23 cellular contexts compared by ENCODE assay signal in genomic region chr3:43962043-43962442, GRCh38.
DNase-seq lines count a peak whose midpoint lies in the region; ATAC-seq, FAIRE-seq and TF ChIP-seq lines count a peak whose summit lies in the region.
"Had no signal": no experiment of that assay in that cellular context is flagged by ENCODE, and none has a peak within 500 bp of the region (broad histone marks: within the 10 kb centered on the region; RNA-seq: fewer than 3 reads in every experiment).

No MANE protein-coding gene starts in this region.

- no peaks in the 10 kb centered on the region; the same call in 1 of the 2 replicates for H3K9me2 ChIP-seq in GM23338 (ENCODE audit: insufficient read depth)

- FAIRE-seq in HTR-8/SVneo (lab: Jason Lieb, UNC), result no peak
- FAIRE-seq: A549, D721Med, G401.6, GM12891, GM19239 had no signal

- intact Hi-C loops in activated CD4-positive, alpha-beta T cell treated with anti-CD3 and anti-CD28 coated beads, Interleukin-2, amount 10 ng/mL, durations not matched to agents 24 days and 14 days (cut with micrococcal nuclease), result no loop called here

- ATAC-seq in GM23338, result no peak
- ATAC-seq: A549; CD8-positive, alpha-beta T cell had no signal

- no peaks in the 10 kb centered on the region for H3K36me3 ChIP-seq in GM23338 (ENCODE audit: insufficient read depth)
- H3K36me3 ChIP-seq: BLaER1 treated with 17β-estradiol and CSF1 and Interleukin-3, amounts not matched to agents 10 nM and 100 nM had no signal

- no peaks in the 10 kb centered on the region for H3K9me3 Mint-ChIP-seq in activated CD4-positive, alpha-beta T cell treated with anti-CD3 and anti-CD28 coated beads, Interleukin-2, amount 10 ng/mL, durations not matched to agents 24 days and 14 days
- no peaks in the 10 kb centered on the region; the same call in 2 of the 3 replicates for H3K9me3 Mint-ChIP-seq in GM23338
- H3K9me3 Mint-ChIP-seq: CD4-positive, alpha-beta T cell; CD8-positive, alpha-beta T cell had no signal

- H3K27ac Mint-ChIP-seq in activated CD4-positive, alpha-beta T cell treated with anti-CD3 and anti-CD28 coated beads, Interleukin-2, amount 10 ng/mL, durations not matched to agents 24 days and 14 days, result no peak overlapping the region
- H3K27ac Mint-ChIP-seq in GM23338, result peak overlapping the region; percentile 22; the same call in 1 of the 2 replicates
- H3K27ac Mint-ChIP-seq: B cell; CD4-positive, alpha-beta T cell; CD8-positive, alpha-beta T cell had no signal

- no peaks in the 10 kb centered on the region for H3K79me2 ChIP-seq in GM23338 (replicated peaks; ENCODE audit: insufficient read depth)

- H3K27me3 Mint-ChIP-seq in activated CD4-positive, alpha-beta T cell treated with anti-CD3 and anti-CD28 coated beads, Interleukin-2, amount 10 ng/mL, durations not matched to agents 24 days and 14 days, result peaks cover 20% of the 10 kb centered on the region
- H3K27me3 Mint-ChIP-seq in GM23338 (ENCODE audit: insufficient read depth, low read depth, poor library complexity), result peaks cover 9% of the 10 kb centered on the region

- H3K4me1 ChIP-seq in GM23338 (ENCODE audit: insufficient read depth), result peaks cover 30% of the 10 kb centered on the region
- H3K4me1 ChIP-seq: A549, Caco-2 had no signal

- H4K20me1 ChIP-seq in GM23338 (replicated peaks; ENCODE audit: insufficient read depth), result no peaks in the 10 kb centered on the region
- H4K20me1 ChIP-seq: BLaER1 treated with 17β-estradiol and CSF1 and Interleukin-3, amounts not matched to agents 10 nM and 100 nM had no signal

- H3K4me1 Mint-ChIP-seq in activated CD4-positive, alpha-beta T cell treated with anti-CD3 and anti-CD28 coated beads, Interleukin-2, amount 10 ng/mL, durations not matched to agents 24 days and 14 days, result peaks cover 9% of the 10 kb centered on the region
- H3K4me1 Mint-ChIP-seq in GM23338, result peaks cover 43% of the 10 kb centered on the region

- no peaks in the 10 kb centered on the region for H3K27me3 ChIP-seq in GM23338 (ENCODE audit: insufficient read depth)
- H3K27me3 ChIP-seq: BLaER1 treated with 17β-estradiol and CSF1 and Interleukin-3, amounts not matched to agents 10 nM and 100 nM had no signal

- TF ChIP-seq CTCF in GM23338 (conservative IDR thresholded peaks at IDR 0.05; ENCODE audit: low read depth in 2 of 2), result no peak

- H3K4me3 Mint-ChIP-seq in activated CD4-positive, alpha-beta T cell treated with anti-CD3 and anti-CD28 coated beads, Interleukin-2, amount 10 ng/mL, durations not matched to agents 24 days and 14 days, result no peak overlapping the region
- H3K4me3 Mint-ChIP-seq in GM23338, result no peak overlapping the region
- H3K4me3 Mint-ChIP-seq: B cell; CD4-positive, alpha-beta T cell; CD8-positive, alpha-beta T cell had no signal

- no peak overlapping the region for H3K4me2 ChIP-seq in GM23338
- H3K4me2 ChIP-seq: A549; BLaER1 treated with 17β-estradiol and CSF1 and Interleukin-3, amounts not matched to agents 10 nM and 100 nM had no signal

- H3K4me3 ChIP-seq in GM23338, result no peak overlapping the region
- H3K4me3 ChIP-seq: A549; BLaER1 treated with 17β-estradiol and CSF1 and Interleukin-3, amounts not matched to agents 10 nM and 100 nM had no signal

- no peaks in the 10 kb centered on the region for H3K36me3 Mint-ChIP-seq in activated CD4-positive, alpha-beta T cell treated with anti-CD3 and anti-CD28 coated beads, Interleukin-2, amount 10 ng/mL, durations not matched to agents 24 days and 14 days (ENCODE audit: low read depth)
- H3K36me3 Mint-ChIP-seq in GM23338 (ENCODE audit: low read depth), result no peaks in the 10 kb centered on the region
- H3K36me3 Mint-ChIP-seq: CD8-positive, alpha-beta T cell had no signal

- DNase-seq in activated CD4-positive, alpha-beta T cell treated with anti-CD3 and anti-CD28 coated beads, Interleukin-2, amount 10 ng/mL, durations not matched to agents 24 days and 14 days, result peak; percentile 23
- DNase-seq in activated CD4-positive, alpha-beta T cell treated with anti-CD3 and anti-CD28 coated beads, Interleukin-2, amount 50 U/mL, for 4 hours, result no peak
- DNase-seq in GM23338 (ENCODE audit: low spot score), result no peak
- peak; percentile 15 for DNase-seq in ecto neural progenitor cell (ENCODE audit: low spot score)
- peak; percentile 1 for DNase-seq in iPS-NIHi7 (ENCODE audit: extremely low spot score)
- no peak for DNase-seq in HTR-8/SVneo (ENCODE audit: insufficient read length, low spot score)
- DNase-seq in substantia nigra (lab: John Stamatoyannopoulos, UW), result no peak
- DNase-seq: AML-193; Caco-2; Calu3; CD4-positive, alpha-beta T cell; CD8-positive, alpha-beta T cell; DMS79 treated with DMSO at 0.1 percent for 48 hours; GF-D8 had no signal

- H3F3A ChIP-seq in GM23338 (replicated peaks; ENCODE audit: low read depth), result no peaks in the 10 kb centered on the region

- H3K27ac ChIP-seq in GM23338 (ENCODE audit: low read depth) (no peak overlapping the region), substantia nigra (ENCODE audit: low read depth, low read length, poor library complexity, severe bottlenecking) (no peak overlapping the region)
- H3K27ac ChIP-seq: 22Rv1; A549; BLaER1 treated with 17β-estradiol and CSF1 and Interleukin-3, amounts not matched to agents 10 nM and 100 nM; C4-2B had no signal

- H2AFZ ChIP-seq in GM23338, result no peak overlapping the region

TF ChIP-seq in GM23338, 12 proteins besides CTCF, POLR2A, EP300 and RAD21:
- no peak for TF ChIP-seq EZH2 (IDR thresholded peaks at IDR 0.05; ENCODE audit: low read depth, unreplicated experiment)
- TF ChIP-seq ZNF114 (CRISPR knock-in tag; IDR thresholded peaks at IDR 0.05), result no peak
- TF ChIP-seq NANOG (IDR thresholded peaks at IDR 0.05; ENCODE audit: borderline replicate concordance), result no peak
- TF ChIP-seq STAT1 (IDR thresholded peaks at IDR 0.05; ENCODE audit: unreplicated experiment), result no peak

Comparison
In these comparisons a context has a peak if more than half of its experiments do, and no peak if none do; other contexts are left out.
1. DNase-seq: peak in activated CD4-positive, alpha-beta T cell treated with anti-CD3 and anti-CD28 coated beads, Interleukin-2, amount 10 ng/mL, durations not matched to agents 24 days and 14 days (single experiment), ecto neural progenitor cell (single experiment) and iPS-NIHi7 (single experiment); none in activated CD4-positive, alpha-beta T cell treated with anti-CD3 and anti-CD28 coated beads, Interleukin-2, amount 50 U/mL, for 4 hours (0 of 2), GM23338 (single experiment), HTR-8/SVneo (single experiment) and substantia nigra (0 of 49).